In the genomic region with DNA sequence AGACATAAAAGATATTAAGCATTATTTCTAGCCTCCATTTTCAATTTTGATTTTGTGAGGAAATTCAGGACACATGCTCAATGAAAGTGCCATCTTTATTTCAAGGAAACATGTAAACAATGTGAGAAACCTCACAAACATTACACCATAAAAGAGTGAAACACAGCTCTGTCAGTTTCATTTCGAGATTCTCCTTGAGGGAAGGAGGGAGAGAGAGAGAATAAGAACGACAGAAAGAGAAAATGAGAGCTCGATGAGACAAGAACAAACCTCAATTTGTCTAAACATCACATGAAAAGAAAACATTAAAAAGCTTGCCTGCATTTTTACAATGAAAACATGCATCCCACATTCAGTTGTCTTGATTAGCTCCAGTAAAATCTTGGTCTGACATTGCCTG, we compare ENCODE assay signal across 1 cellular context.
TF ChIP-seq lines count a peak whose summit lies in the region.

No MANE protein-coding gene starts in this region.

TF ChIP-seq in GM12878, 131 proteins besides CTCF, POLR2A, EP300 and RAD21 (continued from another document):
- TF ChIP-seq, protein P1, sequence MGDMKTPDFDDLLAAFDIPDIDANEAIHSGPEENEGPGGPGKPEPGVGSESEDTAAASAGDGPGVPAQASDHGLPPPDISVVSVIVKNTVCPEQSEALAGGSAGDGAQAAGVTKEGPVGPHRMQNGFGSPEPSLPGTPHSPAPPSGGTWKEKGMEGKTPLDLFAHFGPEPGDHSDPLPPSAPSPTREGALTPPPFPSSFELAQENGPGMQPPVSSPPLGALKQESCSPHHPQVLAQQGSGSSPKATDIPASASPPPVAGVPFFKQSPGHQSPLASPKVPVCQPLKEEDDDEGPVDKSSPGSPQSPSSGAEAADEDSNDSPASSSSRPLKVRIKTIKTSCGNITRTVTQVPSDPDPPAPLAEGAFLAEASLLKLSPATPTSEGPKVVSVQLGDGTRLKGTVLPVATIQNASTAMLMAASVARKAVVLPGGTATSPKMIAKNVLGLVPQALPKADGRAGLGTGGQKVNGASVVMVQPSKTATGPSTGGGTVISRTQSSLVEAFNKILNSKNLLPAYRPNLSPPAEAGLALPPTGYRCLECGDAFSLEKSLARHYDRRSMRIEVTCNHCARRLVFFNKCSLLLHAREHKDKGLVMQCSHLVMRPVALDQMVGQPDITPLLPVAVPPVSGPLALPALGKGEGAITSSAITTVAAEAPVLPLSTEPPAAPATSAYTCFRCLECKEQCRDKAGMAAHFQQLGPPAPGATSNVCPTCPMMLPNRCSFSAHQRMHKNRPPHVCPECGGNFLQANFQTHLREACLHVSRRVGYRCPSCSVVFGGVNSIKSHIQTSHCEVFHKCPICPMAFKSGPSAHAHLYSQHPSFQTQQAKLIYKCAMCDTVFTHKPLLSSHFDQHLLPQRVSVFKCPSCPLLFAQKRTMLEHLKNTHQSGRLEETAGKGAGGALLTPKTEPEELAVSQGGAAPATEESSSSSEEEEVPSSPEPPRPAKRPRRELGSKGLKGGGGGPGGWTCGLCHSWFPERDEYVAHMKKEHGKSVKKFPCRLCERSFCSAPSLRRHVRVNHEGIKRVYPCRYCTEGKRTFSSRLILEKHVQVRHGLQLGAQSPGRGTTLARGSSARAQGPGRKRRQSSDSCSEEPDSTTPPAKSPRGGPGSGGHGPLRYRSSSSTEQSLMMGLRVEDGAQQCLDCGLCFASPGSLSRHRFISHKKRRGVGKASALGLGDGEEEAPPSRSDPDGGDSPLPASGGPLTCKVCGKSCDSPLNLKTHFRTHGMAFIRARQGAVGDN (IDR thresholded peaks at IDR 0.05): 0 out of 2 replicates have a peak, but pooled peaks have one; percentile 43
- TF ChIP-seq, protein P2, sequence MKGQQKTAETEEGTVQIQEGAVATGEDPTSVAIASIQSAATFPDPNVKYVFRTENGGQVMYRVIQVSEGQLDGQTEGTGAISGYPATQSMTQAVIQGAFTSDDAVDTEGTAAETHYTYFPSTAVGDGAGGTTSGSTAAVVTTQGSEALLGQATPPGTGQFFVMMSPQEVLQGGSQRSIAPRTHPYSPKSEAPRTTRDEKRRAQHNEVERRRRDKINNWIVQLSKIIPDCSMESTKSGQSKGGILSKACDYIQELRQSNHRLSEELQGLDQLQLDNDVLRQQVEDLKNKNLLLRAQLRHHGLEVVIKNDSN (IDR thresholded peaks at IDR 0.05; ENCODE audit: borderline replicate concordance, extremely low read length, insufficient read depth, low read depth, low read length): no peak
- TF ChIP-seq MEF2A (IDR thresholded peaks at IDR 0.05; ENCODE audit: insufficient read depth, low read depth, low read length) (0 out of 2 replicates have a peak, but pooled peaks have one; percentile 8), NFIC (IDR thresholded peaks at IDR 0.05; ENCODE audit: low read depth, low read length) (0 out of 2 replicates have a peak, but pooled peaks have one; percentile 76), EGR1 (IDR thresholded peaks at IDR 0.05; ENCODE audit: borderline replicate concordance in 1 of 2, low read depth in 2 of 2, low read length in 2 of 2) (no peak), JUNB (IDR thresholded peaks at IDR 0.05) (0 out of 2 replicates have a peak, but pooled peaks have one; percentile 24), NRF1 (conservative IDR thresholded peaks at IDR 0.05; ENCODE audit: low read depth, low read length) (no peak), IKZF2 (IDR thresholded peaks at IDR 0.05) (peak; percentile 65 to 77), PML (IDR thresholded peaks at IDR 0.05; ENCODE audit: low read length) (no peak), POLR2AphosphoS5 (IDR thresholded peaks at IDR 0.05; ENCODE audit: low read length) (0 out of 2 replicates have a peak, but pooled peaks have one; percentile 36), SP1 (IDR thresholded peaks at IDR 0.05; ENCODE audit: low read depth, low read length) (no peak), ZBED1 (IDR thresholded peaks at IDR 0.05; ENCODE audit: borderline replicate concordance) (no peak), GABPA (IDR thresholded peaks at IDR 0.05; ENCODE audit: low read depth) (no peak), EED (IDR thresholded peaks at IDR 0.05; ENCODE audit: low read depth) (peak; percentile 52; the same call in 1 of the 2 replicates)
- TF ChIP-seq, protein P3, sequence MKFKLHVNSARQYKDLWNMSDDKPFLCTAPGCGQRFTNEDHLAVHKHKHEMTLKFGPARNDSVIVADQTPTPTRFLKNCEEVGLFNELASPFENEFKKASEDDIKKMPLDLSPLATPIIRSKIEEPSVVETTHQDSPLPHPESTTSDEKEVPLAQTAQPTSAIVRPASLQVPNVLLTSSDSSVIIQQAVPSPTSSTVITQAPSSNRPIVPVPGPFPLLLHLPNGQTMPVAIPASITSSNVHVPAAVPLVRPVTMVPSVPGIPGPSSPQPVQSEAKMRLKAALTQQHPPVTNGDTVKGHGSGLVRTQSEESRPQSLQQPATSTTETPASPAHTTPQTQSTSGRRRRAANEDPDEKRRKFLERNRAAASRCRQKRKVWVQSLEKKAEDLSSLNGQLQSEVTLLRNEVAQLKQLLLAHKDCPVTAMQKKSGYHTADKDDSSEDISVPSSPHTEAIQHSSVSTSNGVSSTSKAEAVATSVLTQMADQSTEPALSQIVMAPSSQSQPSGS (IDR thresholded peaks at IDR 0.05; ENCODE audit: low read length): peak; percentile 31; the same call in 1 of the 2 replicates
- TF ChIP-seq, protein P4, sequence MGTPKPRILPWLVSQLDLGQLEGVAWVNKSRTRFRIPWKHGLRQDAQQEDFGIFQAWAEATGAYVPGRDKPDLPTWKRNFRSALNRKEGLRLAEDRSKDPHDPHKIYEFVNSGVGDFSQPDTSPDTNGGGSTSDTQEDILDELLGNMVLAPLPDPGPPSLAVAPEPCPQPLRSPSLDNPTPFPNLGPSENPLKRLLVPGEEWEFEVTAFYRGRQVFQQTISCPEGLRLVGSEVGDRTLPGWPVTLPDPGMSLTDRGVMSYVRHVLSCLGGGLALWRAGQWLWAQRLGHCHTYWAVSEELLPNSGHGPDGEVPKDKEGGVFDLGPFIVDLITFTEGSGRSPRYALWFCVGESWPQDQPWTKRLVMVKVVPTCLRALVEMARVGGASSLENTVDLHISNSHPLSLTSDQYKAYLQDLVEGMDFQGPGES (IDR thresholded peaks at IDR 0.05): no peak
- TF ChIP-seq, protein P5, sequence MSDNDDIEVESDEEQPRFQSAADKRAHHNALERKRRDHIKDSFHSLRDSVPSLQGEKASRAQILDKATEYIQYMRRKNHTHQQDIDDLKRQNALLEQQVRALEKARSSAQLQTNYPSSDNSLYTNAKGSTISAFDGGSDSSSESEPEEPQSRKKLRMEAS (IDR thresholded peaks at IDR 0.05; ENCODE audit: low read depth, low read length): no peak
- TF ChIP-seq, protein P6, sequence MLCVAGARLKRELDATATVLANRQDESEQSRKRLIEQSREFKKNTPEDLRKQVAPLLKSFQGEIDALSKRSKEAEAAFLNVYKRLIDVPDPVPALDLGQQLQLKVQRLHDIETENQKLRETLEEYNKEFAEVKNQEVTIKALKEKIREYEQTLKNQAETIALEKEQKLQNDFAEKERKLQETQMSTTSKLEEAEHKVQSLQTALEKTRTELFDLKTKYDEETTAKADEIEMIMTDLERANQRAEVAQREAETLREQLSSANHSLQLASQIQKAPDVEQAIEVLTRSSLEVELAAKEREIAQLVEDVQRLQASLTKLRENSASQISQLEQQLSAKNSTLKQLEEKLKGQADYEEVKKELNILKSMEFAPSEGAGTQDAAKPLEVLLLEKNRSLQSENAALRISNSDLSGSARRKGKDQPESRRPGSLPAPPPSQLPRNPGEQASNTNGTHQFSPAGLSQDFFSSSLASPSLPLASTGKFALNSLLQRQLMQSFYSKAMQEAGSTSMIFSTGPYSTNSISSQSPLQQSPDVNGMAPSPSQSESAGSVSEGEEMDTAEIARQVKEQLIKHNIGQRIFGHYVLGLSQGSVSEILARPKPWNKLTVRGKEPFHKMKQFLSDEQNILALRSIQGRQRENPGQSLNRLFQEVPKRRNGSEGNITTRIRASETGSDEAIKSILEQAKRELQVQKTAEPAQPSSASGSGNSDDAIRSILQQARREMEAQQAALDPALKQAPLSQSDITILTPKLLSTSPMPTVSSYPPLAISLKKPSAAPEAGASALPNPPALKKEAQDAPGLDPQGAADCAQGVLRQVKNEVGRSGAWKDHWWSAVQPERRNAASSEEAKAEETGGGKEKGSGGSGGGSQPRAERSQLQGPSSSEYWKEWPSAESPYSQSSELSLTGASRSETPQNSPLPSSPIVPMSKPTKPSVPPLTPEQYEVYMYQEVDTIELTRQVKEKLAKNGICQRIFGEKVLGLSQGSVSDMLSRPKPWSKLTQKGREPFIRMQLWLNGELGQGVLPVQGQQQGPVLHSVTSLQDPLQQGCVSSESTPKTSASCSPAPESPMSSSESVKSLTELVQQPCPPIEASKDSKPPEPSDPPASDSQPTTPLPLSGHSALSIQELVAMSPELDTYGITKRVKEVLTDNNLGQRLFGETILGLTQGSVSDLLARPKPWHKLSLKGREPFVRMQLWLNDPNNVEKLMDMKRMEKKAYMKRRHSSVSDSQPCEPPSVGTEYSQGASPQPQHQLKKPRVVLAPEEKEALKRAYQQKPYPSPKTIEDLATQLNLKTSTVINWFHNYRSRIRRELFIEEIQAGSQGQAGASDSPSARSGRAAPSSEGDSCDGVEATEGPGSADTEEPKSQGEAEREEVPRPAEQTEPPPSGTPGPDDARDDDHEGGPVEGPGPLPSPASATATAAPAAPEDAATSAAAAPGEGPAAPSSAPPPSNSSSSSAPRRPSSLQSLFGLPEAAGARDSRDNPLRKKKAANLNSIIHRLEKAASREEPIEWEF (IDR thresholded peaks at IDR 0.05; ENCODE audit: insufficient replicate concordance, low read depth, low read length): no peak
